11 cellular contexts compared by ENCODE assay signal in the genomic region with DNA sequence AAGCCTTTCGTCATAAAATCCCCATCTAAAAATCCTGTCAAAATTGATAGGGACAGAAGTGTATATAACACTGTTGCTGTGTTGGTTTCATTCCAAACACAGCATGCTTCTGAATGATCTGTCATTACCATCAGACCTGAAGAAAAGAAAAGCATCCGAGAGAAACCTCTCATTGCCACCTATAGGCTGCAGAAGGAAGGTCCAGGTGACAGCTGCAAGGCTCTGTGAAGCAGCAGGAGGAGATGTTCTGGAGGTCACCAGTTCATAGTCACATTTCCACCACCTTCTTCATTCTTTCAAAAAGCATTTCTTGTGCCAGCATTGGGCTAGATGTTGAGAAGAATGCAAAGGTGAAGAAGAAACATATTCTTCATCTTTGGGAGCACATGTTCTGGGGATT.
DNase-seq lines count a peak whose midpoint lies in the region; ATAC-seq, FAIRE-seq and TF ChIP-seq lines count a peak whose summit lies in the region.
"Had no signal": no experiment of that assay in that cellular context is flagged by ENCODE, and none has a peak within 500 bp of the region (broad histone marks: within the 10 kb centered on the region; RNA-seq: fewer than 3 reads in every experiment).

No MANE protein-coding gene starts in this region.

- H3K4ac ChIP-seq in mesendoderm (ENCODE audit: low read depth, low read length), result no peak overlapping the region

- in situ Hi-C loops in GM13976 (cut with MboI; ENCODE audit: low sequenced_read_pairs, unreplicated experiment), result no loop called here

- H2AFZ ChIP-seq in astrocyte (ENCODE audit: low read depth, low read length), result no peak overlapping the region

- H3K23ac ChIP-seq in mesendoderm (ENCODE audit: low read length), result no peak overlapping the region

- H3K4me3 Mint-ChIP-seq in astrocyte (ENCODE audit: unreplicated experiment), result no peak overlapping the region

- FAIRE-seq in astrocyte (lab: Jason Lieb, UNC), result no peak
- FAIRE-seq: HTR-8/SVneo, urothelium cell line had no signal

- H4K5ac ChIP-seq in mesendoderm (ENCODE audit: low read length), result no peak overlapping the region

- H3K4me2 ChIP-seq in astrocyte (ENCODE audit: low read length) (no peak overlapping the region), mesendoderm (ENCODE audit: low read length) (no peak overlapping the region)

- H3K4me3 ChIP-seq in astrocyte (ENCODE audit: insufficient read depth, low read depth, low read length) (no peak overlapping the region), mesendoderm (ENCODE audit: low read length) (no peak overlapping the region)
- H3K4me3 ChIP-seq: left lung had no signal

- no CpG with 5 or more reads among the region's 2 CpGs for WGBS in mesendoderm (ENCODE audit: extremely low coverage, insufficient coverage, low lambda C conversion rate)

- H3K27ac ChIP-seq in astrocyte (ENCODE audit: low read depth, low read length), result no peak overlapping the region
- H3K27ac ChIP-seq in mesendoderm (ENCODE audit: low read depth, low read length), result no peak overlapping the region
- H3K27ac ChIP-seq: left lung had no signal

- no peaks in the 10 kb centered on the region for H3K79me1 ChIP-seq in mesendoderm (ENCODE audit: low read length)

- H3K27me3 ChIP-seq in astrocyte (ENCODE audit: insufficient read depth, low read length) (no peaks in the 10 kb centered on the region), mesendoderm (ENCODE audit: insufficient read depth, low read length, poor library complexity) (no peaks in the 10 kb centered on the region)
- H3K27me3 ChIP-seq: left lung had no signal

- no peaks in the 10 kb centered on the region for H3K9me3 Mint-ChIP-seq in astrocyte (ENCODE audit: unreplicated experiment)

- H2BK120ac ChIP-seq in mesendoderm (ENCODE audit: low read depth, low read length), result no peak overlapping the region

- peak; percentile 60 for ATAC-seq in HG03571 (IDR thresholded peaks at IDR 0.05; ENCODE audit: unreplicated experiment)
- ATAC-seq: left lung had no signal

- H2AK5ac ChIP-seq in mesendoderm (ENCODE audit: low read length), result no peak overlapping the region

- H3K56ac ChIP-seq in mesendoderm (ENCODE audit: low read length), result no peak overlapping the region

- no peak overlapping the region for H3K18ac ChIP-seq in mesendoderm (ENCODE audit: low read length)

- H3K4me1 ChIP-seq in astrocyte (ENCODE audit: insufficient read depth, low read length) (no peaks in the 10 kb centered on the region), mesendoderm (ENCODE audit: control insufficient read depth, low read depth, low read length) (no peaks in the 10 kb centered on the region)
- H3K4me1 ChIP-seq: left lung had no signal

- no peak overlapping the region for H4K8ac ChIP-seq in mesendoderm (ENCODE audit: low read depth, low read length)

- DNase-seq in GM13976 (ENCODE audit: low spot score) (peak; percentile 9), astrocyte (ENCODE audit: low read depth) (no peak), mesendoderm (peak; percentile 58), dedifferentiated amniotic fluid mesenchymal stem cell (ENCODE audit: extremely low spot score) (no peak), UCSD-AML1 (lab: John Stamatoyannopoulos, UW; ENCODE audit: unreplicated experiment) (no peak)
- DNase-seq in effector CD4-positive, alpha-beta T cell, result no peak
- DNase-seq: left lung, NCI-H510A had no signal

- H3K36me3 ChIP-seq in astrocyte (ENCODE audit: insufficient read depth, low read length), result no peaks in the 10 kb centered on the region
- H3K36me3 ChIP-seq in mesendoderm (ENCODE audit: control insufficient read depth, insufficient read depth, low read length), result no peaks in the 10 kb centered on the region
- H3K36me3 ChIP-seq: left lung had no signal

- H3K9me3 ChIP-seq in astrocyte (ENCODE audit: insufficient read depth, low read depth, low read length), result no peaks in the 10 kb centered on the region
- H3K9me3 ChIP-seq: left lung had no signal

- H3K27ac Mint-ChIP-seq in astrocyte (ENCODE audit: unreplicated experiment), result no peak overlapping the region

- H2BK5ac ChIP-seq in mesendoderm (ENCODE audit: low read length), result no peak overlapping the region

- TF ChIP-seq CTCF in GM13976 (IDR thresholded peaks at IDR 0.05; ENCODE audit: borderline replicate concordance, control extremely low read depth, extremely low read depth, insufficient read depth, missing control alignments) (no peak), astrocyte (IDR thresholded peaks at IDR 0.05; ENCODE audit: insufficient read depth, low read depth, low read length) (peak; percentile 9)

- H4K20me1 ChIP-seq in astrocyte (ENCODE audit: insufficient read depth, low read length), result no peaks in the 10 kb centered on the region

- H3K4me1 Mint-ChIP-seq in astrocyte (ENCODE audit: low read depth, unreplicated experiment), result no peaks in the 10 kb centered on the region

- no peaks in the 10 kb centered on the region for H3K36me3 Mint-ChIP-seq in astrocyte (ENCODE audit: low read depth, unreplicated experiment)

- H2BK15ac ChIP-seq in mesendoderm (replicated peaks; ENCODE audit: low read depth), result no peak overlapping the region

- H3K79me2 ChIP-seq in astrocyte (ENCODE audit: insufficient read depth, low read length) (no peaks in the 10 kb centered on the region), mesendoderm (ENCODE audit: control insufficient read depth, insufficient read depth, low read length) (no peaks in the 10 kb centered on the region)

- H3K9ac ChIP-seq in astrocyte (ENCODE audit: low read length) (no peak overlapping the region), mesendoderm (ENCODE audit: low read length) (no peak overlapping the region)

- H3K27me3 Mint-ChIP-seq in astrocyte (ENCODE audit: low read depth, unreplicated experiment), result no peaks in the 10 kb centered on the region

Comparison
In these comparisons a context has a peak if more than half of its experiments do, and no peak if none do; other contexts are left out.
1. DNase-seq: peak in GM13976 (single experiment) and mesendoderm (single experiment); none in astrocyte (single experiment), effector CD4-positive, alpha-beta T cell (single experiment), dedifferentiated amniotic fluid mesenchymal stem cell (single experiment) and UCSD-AML1 (single experiment).